In the genomic region with DNA sequence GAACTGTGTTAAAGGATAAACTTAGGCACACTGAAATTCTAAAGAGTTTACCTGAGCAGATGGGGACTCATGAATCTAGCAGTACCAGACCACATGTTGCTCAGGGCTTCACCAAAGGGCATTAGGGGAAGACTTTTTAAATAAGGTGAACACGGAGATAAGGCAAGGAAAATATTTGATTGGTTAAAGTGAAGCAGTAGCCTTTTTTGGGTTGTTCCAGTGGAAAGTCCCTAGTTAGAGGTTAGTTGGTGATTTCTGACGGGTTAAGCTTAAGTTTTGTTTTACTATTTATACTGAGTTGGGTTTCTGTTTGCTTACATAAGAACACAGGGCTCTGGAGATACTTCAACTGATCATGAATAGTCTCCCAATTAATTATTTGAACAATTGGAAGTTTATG, we compare ENCODE assay signal across 28 cellular contexts.
DNase-seq lines count a peak whose midpoint lies in the region; ATAC-seq and TF ChIP-seq lines count a peak whose summit lies in the region.
"Had no signal": no experiment of that assay in that cellular context is flagged by ENCODE, and none has a peak within 500 bp of the region (broad histone marks: within the 10 kb centered on the region; RNA-seq: fewer than 3 reads in every experiment).

No MANE protein-coding gene starts in this region.

- no peak overlapping the region for H3K4me2 ChIP-seq in mammary epithelial cell (ENCODE audit: insufficient read depth, low read depth, low read length)
- H3K4me2 ChIP-seq: BLaER1 treated with 17β-estradiol and CSF1 and Interleukin-3, amounts not matched to agents 10 nM and 100 nM; SK-N-SH had no signal

- H2AFZ ChIP-seq in mammary epithelial cell (ENCODE audit: low read depth, low read length): no peak overlapping the region

- H4K20me1 ChIP-seq in mammary epithelial cell (ENCODE audit: insufficient read depth, low read length): no peaks in the 10 kb centered on the region
- H4K20me1 ChIP-seq: BLaER1 treated with 17β-estradiol and CSF1 and Interleukin-3, amounts not matched to agents 10 nM and 100 nM had no signal

- H3K36me3 ChIP-seq in GM06990 (ENCODE audit: control insufficient read depth, insufficient read depth, low read length) (no peaks in the 10 kb centered on the region), mammary epithelial cell (ENCODE audit: insufficient read depth, low read length) (no peaks in the 10 kb centered on the region)
- H3K36me3 ChIP-seq: BLaER1 treated with 17β-estradiol and CSF1 and Interleukin-3, amounts not matched to agents 10 nM and 100 nM; heart right ventricle; spleen; upper lobe of right lung had no signal

- H3K4me3 ChIP-seq in GM06990 (replicated peaks; ENCODE audit: low read depth, low read length): no peak overlapping the region
- no peak overlapping the region for H3K4me3 ChIP-seq in mammary epithelial cell (replicated peaks in 1 of 3; ENCODE audit: insufficient read depth in 1 of 3, low read depth in 2 of 3, low read length in 3 of 3)
- H3K4me3 ChIP-seq: BLaER1 treated with 17β-estradiol and CSF1 and Interleukin-3, amounts not matched to agents 10 nM and 100 nM; heart right ventricle; lung; spleen; upper lobe of right lung had no signal

- no peak overlapping the region for H3K4me3 Mint-ChIP-seq in CD14-positive monocyte
- H3K4me3 Mint-ChIP-seq: activated naive CD8-positive, alpha-beta T cell treated with anti-CD3 and anti-CD28 coated beads for 36 hours; activated T-cell treated with anti-CD3 and anti-CD28 coated beads, Interleukin-2, amount 50 U/mL, for 72 hours; brain; HFFc6 had no signal

- intact Hi-C loops in CD14-positive monocyte (cut with micrococcal nuclease) (no loop called here), mammary epithelial cell (cut with micrococcal nuclease) (no loop called here)

- H3K9me3 ChIP-seq in mammary epithelial cell (replicated peaks; ENCODE audit: insufficient read depth, low read length): peaks cover 7% of the 10 kb centered on the region
- H3K9me3 ChIP-seq: BLaER1 treated with 17β-estradiol and CSF1 and Interleukin-3, amounts not matched to agents 10 nM and 100 nM; upper lobe of right lung had no signal

- H3K27ac ChIP-seq in mammary epithelial cell (ENCODE audit: insufficient read depth, low read depth, low read length): no peak overlapping the region
- H3K27ac ChIP-seq: BLaER1 treated with 17β-estradiol and CSF1 and Interleukin-3, amounts not matched to agents 10 nM and 100 nM; heart right ventricle; spleen; upper lobe of right lung had no signal

- H3K36me3 Mint-ChIP-seq in CD14-positive monocyte: no peaks in the 10 kb centered on the region
- H3K36me3 Mint-ChIP-seq: activated naive CD8-positive, alpha-beta T cell treated with anti-CD3 and anti-CD28 coated beads for 36 hours; brain had no signal

- no peaks in the 10 kb centered on the region for H3K4me1 ChIP-seq in mammary epithelial cell (ENCODE audit: insufficient read depth, low read length)
- H3K4me1 ChIP-seq: BLaER1 treated with 17β-estradiol and CSF1 and Interleukin-3, amounts not matched to agents 10 nM and 100 nM; heart right ventricle; spleen; upper lobe of right lung had no signal

- H3K9ac ChIP-seq in mammary epithelial cell (ENCODE audit: insufficient read depth, low read length): no peak overlapping the region
- H3K9ac ChIP-seq: BLaER1 treated with 17β-estradiol and CSF1 and Interleukin-3, amounts not matched to agents 10 nM and 100 nM; SK-N-SH had no signal

- H3K27me3 ChIP-seq in GM06990 (replicated peaks; ENCODE audit: control insufficient read depth, insufficient read depth, low read length) (no peaks in the 10 kb centered on the region), mammary epithelial cell (ENCODE audit: insufficient read depth, low read length) (no peaks in the 10 kb centered on the region)
- H3K27me3 ChIP-seq: BLaER1 treated with 17β-estradiol and CSF1 and Interleukin-3, amounts not matched to agents 10 nM and 100 nM; heart right ventricle; spleen; upper lobe of right lung had no signal

- peak; percentile 12 for DNase-seq in GM06990 (ENCODE audit: extremely low read depth, insufficient read length)
- no peak for DNase-seq in CD14-positive monocyte (ENCODE audit: low spot score)
- DNase-seq in NCI-H524 treated with DMSO at 0.1 percent for 48 hours (lab: John Stamatoyannopoulos, UW): no peak
- DNase-seq in mammary epithelial cell: no peak
- no peak for DNase-seq in ACHN
- DNase-seq: 8988T; activated CD8-positive, alpha-beta memory T cell treated with anti-CD3 and anti-CD28 coated beads for 24 hours; activated naive CD8-positive, alpha-beta T cell treated with anti-CD3 and anti-CD28 coated beads for 36 hours; activated T-cell treated with anti-CD3 and anti-CD28 coated beads, Interleukin-2, amount 50 U/mL, for 72 hours; heart right ventricle; HFFc6; Karpas-422; NCI-H1105; NCI-H2081 treated with DMSO at 0.1 percent for 48 hours; NCI-H446 treated with DMSO at 0.1 percent for 48 hours; nucleus accumbens; retina; RPMI8226; SK-N-SH; spleen; upper lobe of right lung had no signal

- WGBS in mammary epithelial cell (ENCODE audit: low coverage, missing lambda C conversion rate): 22% methylated on average over 2 of the region's 2 CpGs

- peaks cover 0 to 6% (median 2%) of the 10 kb centered on the region in 7 donors for H3K9me3 Mint-ChIP-seq in CD14-positive monocyte
- H3K9me3 Mint-ChIP-seq: activated T-cell treated with anti-CD3 and anti-CD28 coated beads, Interleukin-2, amount 50 U/mL, for 72 hours had no signal

- H3K27ac Mint-ChIP-seq in CD14-positive monocyte: no peak overlapping the region
- H3K27ac Mint-ChIP-seq: activated naive CD8-positive, alpha-beta T cell treated with anti-CD3 and anti-CD28 coated beads for 36 hours; activated T-cell treated with anti-CD3 and anti-CD28 coated beads, Interleukin-2, amount 50 U/mL, for 72 hours; brain; HFFc6 had no signal

- in situ Hi-C loops in mammary epithelial cell (cut with MboI; ENCODE audit: low sequenced_read_pairs in 2 of 2): no loop called here
- in situ Hi-C loops in ACHN (cut with HindIII; ENCODE audit: low pct_ligation_motif_present, low pct_unique_long_range_greater_than_20kb, low sequenced_read_pairs): no loop called here

- no TSS peak for BruUV-seq in mammary epithelial cell (replicated peaks; lab: Mats Ljungman, UMichigan)

- TF ChIP-seq CTCF in GM06990 (IDR thresholded peaks at IDR 0.05; ENCODE audit: insufficient read depth, low read length, poor library complexity, severe bottlenecking) (no peak), CD14-positive monocyte (IDR thresholded peaks at IDR 0.05) (no peak), mammary epithelial cell (conservative IDR thresholded peaks at IDR 0.05 in 1 of 2, IDR thresholded peaks at IDR 0.05 in 1 of 2; ENCODE audit: extremely low read depth in 1 of 2, insufficient read depth in 1 of 2, low read depth in 1 of 2, low read length in 2 of 2) (no peak)

- dilution Hi-C loops in mammary epithelial cell (cut with HindIII; ENCODE audit: low sequenced_read_pairs): no loop called here

- peak; percentile 79 for ATAC-seq in GM19025 (IDR thresholded peaks at IDR 0.05; ENCODE audit: low read depth, unreplicated experiment)
- peak; percentile 55 for ATAC-seq in HG02623 (IDR thresholded peaks at IDR 0.05; ENCODE audit: unreplicated experiment)
- peak; percentile 67 for ATAC-seq in HG03354 (IDR thresholded peaks at IDR 0.05; ENCODE audit: poor library complexity, severe bottlenecking, unreplicated experiment)
- ATAC-seq: activated CD4-positive, CD25-positive, alpha-beta regulatory T cell treated with anti-CD3 and anti-CD28 coated beads, Interleukin-2, amount 50 U/mL, for 24 hours; activated T-cell treated with anti-CD3 and anti-CD28 coated beads, Interleukin-2, amount 50 U/mL, for 72 hours; heart right ventricle; upper lobe of right lung had no signal

- no peaks in the 10 kb centered on the region for H3K27me3 Mint-ChIP-seq in CD14-positive monocyte (ENCODE audit: low read depth in 3 of 3)
- H3K27me3 Mint-ChIP-seq: activated naive CD8-positive, alpha-beta T cell treated with anti-CD3 and anti-CD28 coated beads for 36 hours had no signal

- no peaks in the 10 kb centered on the region for H3K4me1 Mint-ChIP-seq in CD14-positive monocyte
- H3K4me1 Mint-ChIP-seq: activated naive CD8-positive, alpha-beta T cell treated with anti-CD3 and anti-CD28 coated beads for 36 hours; brain had no signal

- CTCF ChIA-PET in mammary epithelial cell (lab: Charles Lee; ENCODE audit: low non-redundant PET): no interaction called here

- H3K79me2 ChIP-seq in mammary epithelial cell (ENCODE audit: insufficient read depth, low read length): no peaks in the 10 kb centered on the region
